ENCODE assay signal across 8 cellular contexts in genomic region chr6:143449731-143450452, GRCh38. TPM values are rescaled to one million over a fixed set of nuclear protein-coding genes. Genes with fewer than 3 reads are reported as not detected.
A peak's percentile ranks its signal among the peaks of the same experiment; 100 is the strongest.
DNase-seq lines count a peak whose midpoint lies in the region; ATAC-seq, FAIRE-seq and TF ChIP-seq lines count a peak whose summit lies in the region.

No MANE protein-coding gene starts in this region.

- H3K4me2 ChIP-seq in smooth muscle cell: peak overlapping the region; percentile 94

- peak overlapping the region; percentile 73 for H3K9ac ChIP-seq in smooth muscle cell (ENCODE audit: low read depth)

- peak overlapping the region; percentile 99 for H2AFZ ChIP-seq in smooth muscle cell (ENCODE audit: low read depth)

- H3K9me3 ChIP-seq in SJCRH30 (replicated peaks): no peaks in the 10 kb centered on the region
- H3K9me3 ChIP-seq in iPS-18c (ENCODE audit: control insufficient read depth, insufficient read depth, low read length): no peaks in the 10 kb centered on the region
- H3K9me3 ChIP-seq in smooth muscle cell (replicated peaks; ENCODE audit: low read depth): no peaks in the 10 kb centered on the region

- CTCF ChIA-PET in AG04449 (lab: Yijun Ruan, JAX): interaction anchor here (1.0 to 1.3 kb wide), 3 partner anchors 882 to 975 kb away, joined by 3 to 5 read pairs (median 4); no protein-coding TSS in a partner anchor

- DNase-seq in AG04449 (ENCODE audit: low read depth, low spot score): no peak
- DNase-seq in GM12891 (ENCODE audit: insufficient read length, low spot score): no peak
- peak; percentile 34 to 72 for DNase-seq in SJCRH30
- peak; percentile 62 for DNase-seq in astrocyte of the spinal cord (ENCODE audit: low read depth, low spot score)
- no peak for DNase-seq in smooth muscle cell (lab: John Stamatoyannopoulos, UW; ENCODE audit: unreplicated experiment)
- DNase-seq in occipital lobe (lab: John Stamatoyannopoulos, UW): no peak

- peak; percentile 47 for FAIRE-seq in GM12891 (lab: Jason Lieb, UNC)

- H3K27ac ChIP-seq in SJCRH30: peak overlapping the region; percentile 76
- H3K27ac ChIP-seq in smooth muscle cell (ENCODE audit: low read depth): peak overlapping the region; percentile 10

- H3F3A ChIP-seq in smooth muscle cell (ENCODE audit: low read depth): no peaks in the 10 kb centered on the region

- ATAC-seq in HG03103 (IDR thresholded peaks at IDR 0.05; ENCODE audit: low read depth, unreplicated experiment): peak; percentile 1

- H3K4me1 ChIP-seq in SJCRH30 (peaks cover 7% of the 10 kb centered on the region), smooth muscle cell (ENCODE audit: low read depth) (peaks cover 9% of the 10 kb centered on the region)

- H4K20me1 ChIP-seq in smooth muscle cell (ENCODE audit: low read depth): no peaks in the 10 kb centered on the region

- no peaks in the 10 kb centered on the region for H3K27me3 ChIP-seq in SJCRH30
- no peaks in the 10 kb centered on the region for H3K27me3 ChIP-seq in smooth muscle cell (ENCODE audit: low read depth)

- 7% methylated on average over 18 of the region's 18 CpGs for WGBS in smooth muscle cell (ENCODE audit: low lambda C conversion rate)

- peaks cover 18% of the 10 kb centered on the region for H3K79me2 ChIP-seq in smooth muscle cell (ENCODE audit: low read depth)

- POLR2A ChIA-PET in AG04449 (lab: Yijun Ruan, JAX): interaction anchor here (0.6 to 1.0 kb wide), 3 partner anchors 61 to 339 kb away, joined by 3 to 4 read pairs (median 3); partner anchors contain the start of gene FUCA2

- TF ChIP-seq CTCF in AG04449 (IDR thresholded peaks at IDR 0.05; ENCODE audit: insufficient read depth, low read length, missing control alignments): no peak
- TF ChIP-seq CTCF in astrocyte of the spinal cord (IDR thresholded peaks at IDR 0.05; ENCODE audit: low read depth, low read length): no peak
- TF ChIP-seq CTCF in smooth muscle cell (IDR thresholded peaks at IDR 0.05; ENCODE audit: borderline replicate concordance, insufficient read depth, poor library complexity, severe bottlenecking): no peak

- in situ Hi-C loops in astrocyte of the spinal cord (cut with HindIII; ENCODE audit: low sequenced_read_pairs): no loop called here

- H3K4me3 ChIP-seq in AG04449 (ENCODE audit: low read depth, low read length) (peak overlapping the region; percentile 99), SJCRH30 (peak overlapping the region; percentile 68), astrocyte of the spinal cord (ENCODE audit: low read depth, low read length) (peak overlapping the region; percentile 93), iPS-18c (ENCODE audit: insufficient read depth, low read depth, low read length) (peak overlapping the region; percentile 64), smooth muscle cell (peak overlapping the region; percentile 78)

- H3K36me3 ChIP-seq in SJCRH30 (no peaks in the 10 kb centered on the region; the same call in 1 of the 2 replicates), smooth muscle cell (ENCODE audit: low read depth) (no peaks in the 10 kb centered on the region)

- TF ChIP-seq POLR2A in GM12891 (IDR thresholded peaks at IDR 0.05; ENCODE audit: low read depth, low read length): no peak

TF ChIP-seq in GM12891, 5 proteins besides CTCF, POLR2A, EP300 and RAD21:
- TF ChIP-seq POU2F2 (IDR thresholded peaks at IDR 0.05; ENCODE audit: low read depth, low read length) (peak; percentile 60; the same call in 1 of the 2 replicates), PAX5 (IDR thresholded peaks at IDR 0.05; ENCODE audit: insufficient read depth, low read length, severe bottlenecking) (no peak)

RNA-seq across cellular contexts. Expression of gene ADAT2, which starts 0.6 kb away (rescaled TPM):
- 14.7 TPM for polyA plus RNA-seq in GM12891 (2012; ENCODE audit: low read depth, missing spikeins)
- total RNA-seq in SJCRH30 (2014; rRNA removed; shearing (Covaris generic)): 6.2 and 11.1 TPM in 2 replicates
- total RNA-seq in smooth muscle cell: 2.3 and 5.3 TPM in 2 replicates
- polyA plus RNA-seq in smooth muscle cell: 1.5 and 3.9 TPM in 2 replicates
- total RNA-seq in occipital lobe: 5.3 TPM

RNA-seq across cellular contexts. Expression of gene PEX3, which starts 0.7 kb away (rescaled TPM):
- polyA plus RNA-seq in GM12891 (2012; ENCODE audit: low read depth, missing spikeins): 15.8 TPM
- total RNA-seq in SJCRH30 (2014; rRNA removed; shearing (Covaris generic)): 21.6 and 23.4 TPM in 2 replicates
- total RNA-seq in smooth muscle cell: 12.7 and 15.0 TPM in 2 replicates
- 11.4 and 14.3 TPM in 2 replicates for polyA plus RNA-seq in smooth muscle cell
- 34.8 TPM for total RNA-seq in occipital lobe

Comparison
In these comparisons a context has a peak if more than half of its experiments do, and no peak if none do; other contexts are left out.
1. DNase-seq: peak in SJCRH30 (2 of 2) and astrocyte of the spinal cord (single experiment); none in AG04449 (single experiment), GM12891 (single experiment), smooth muscle cell (single experiment) and occipital lobe (single experiment).
2. Peak in every context shown above with its lines, with median percentiles within 50 percentile points of each other: H3K4me3 ChIP-seq.